In genomic region chr1:2415801-2416208, GRCh38 we compare ENCODE assay signal across 7 cellular contexts.
A peak's percentile ranks its signal among the peaks of the same experiment; 100 is the strongest.
DNase-seq lines count a peak whose midpoint lies in the region; ATAC-seq and TF ChIP-seq lines count a peak whose summit lies in the region.

No MANE protein-coding gene starts in this region.

- DNase-seq in GM13977 (ENCODE audit: low spot score) = peak; percentile 65
- DNase-seq in central memory CD4-positive, alpha-beta T cell = peak; percentile 32
- peak; percentile 53 for DNase-seq in stimulated activated naive CD8-positive, alpha-beta T cell treated with anti-CD3 and anti-CD28 coated beads, Interleukin-15, Interleukin-2, amounts not matched to agents 100 U/mL and 50 U/mL, for 24 hours
- no peak for DNase-seq in NCI-H1092 (lab: John Stamatoyannopoulos, UW)
- DNase-seq in HPDE6-E6E7 (ENCODE audit: extremely low spot score) = no peak
- DNase-seq in NOMO-1 (lab: John Stamatoyannopoulos, UW; ENCODE audit: unreplicated experiment in 2 of 2) = no peak

- in situ Hi-C loops in GM13977 (cut with MboI; ENCODE audit: low pct_unique_long_range_greater_than_20kb, low sequenced_read_pairs, unreplicated experiment) = loop anchor here (10.0 kb wide), 2 partner anchors 129 to 1009 kb away; no protein-coding TSS in a partner anchor

- H3K9me3 Mint-ChIP-seq in T-helper 1 cell treated with Interleukin-12 subunit alpha and Interleukin-12 subunit beta and Interleukin-4 antibody, amounts not matched to agents 30 μg/mL and 1 μg/mL, for 36 hours = no peaks in the 10 kb centered on the region

- no peak for ATAC-seq in stimulated activated naive CD8-positive, alpha-beta T cell treated with anti-CD3 and anti-CD28 coated beads, Interleukin-15, Interleukin-2, amounts not matched to agents 100 U/mL and 50 U/mL, for 24 hours

- peak; percentile 15 for TF ChIP-seq CTCF in GM13977 (IDR thresholded peaks at IDR 0.05; ENCODE audit: extremely low read depth, insufficient read depth, missing control alignments)

- peaks cover 23% of the 10 kb centered on the region for H3K4me1 Mint-ChIP-seq in T-helper 1 cell treated with Interleukin-12 subunit alpha and Interleukin-12 subunit beta and Interleukin-4 antibody, amounts not matched to agents 30 μg/mL and 1 μg/mL, for 36 hours (ENCODE audit: low read depth)

- peak overlapping the region; percentile 86 for H3K4me3 Mint-ChIP-seq in T-helper 1 cell treated with Interleukin-12 subunit alpha and Interleukin-12 subunit beta and Interleukin-4 antibody, amounts not matched to agents 30 μg/mL and 1 μg/mL, for 36 hours

- peak overlapping the region; percentile 94 for H3K27ac Mint-ChIP-seq in T-helper 1 cell treated with Interleukin-12 subunit alpha and Interleukin-12 subunit beta and Interleukin-4 antibody, amounts not matched to agents 30 μg/mL and 1 μg/mL, for 36 hours

- H3K36me3 Mint-ChIP-seq in T-helper 1 cell treated with Interleukin-12 subunit alpha and Interleukin-12 subunit beta and Interleukin-4 antibody, amounts not matched to agents 30 μg/mL and 1 μg/mL, for 36 hours (ENCODE audit: low read depth) = peaks cover 2% of the 10 kb centered on the region

- H3K27me3 Mint-ChIP-seq in T-helper 1 cell treated with Interleukin-12 subunit alpha and Interleukin-12 subunit beta and Interleukin-4 antibody, amounts not matched to agents 30 μg/mL and 1 μg/mL, for 36 hours (ENCODE audit: low read depth) = no peaks in the 10 kb centered on the region

Comparison
In these comparisons a context has a peak if more than half of its experiments do, and no peak if none do; other contexts are left out.
1. DNase-seq: peak in GM13977 (single experiment), central memory CD4-positive, alpha-beta T cell (single experiment) and stimulated activated naive CD8-positive, alpha-beta T cell treated with anti-CD3 and anti-CD28 coated beads, Interleukin-15, Interleukin-2, amounts not matched to agents 100 U/mL and 50 U/mL, for 24 hours (single experiment); none in NCI-H1092 (single experiment), HPDE6-E6E7 (single experiment) and NOMO-1 (0 of 2).